Comparison of ENCODE assay signal across 1 cellular context in genomic region chr9:137300607-137301085, GRCh38.
TF ChIP-seq lines count a peak whose summit lies in the region.

No MANE protein-coding gene starts in this region.

TF ChIP-seq in HEK293, 187 proteins besides CTCF, POLR2A, EP300 and RAD21 (continued from another document and continues in another):
- TF ChIP-seq PRDM4 (tag by site-specific recombination; IDR thresholded peaks at IDR 0.05) (peak; percentile 33; the same call in 1 of the 2 replicates), ZNF677 (tag by site-specific recombination; IDR thresholded peaks at IDR 0.05) (no peak), ZNF114 (tag by site-specific recombination; IDR thresholded peaks at IDR 0.05) (no peak), ZNF600 (tag by site-specific recombination; IDR thresholded peaks at IDR 0.05) (0 out of 2 replicates have a peak, but pooled peaks have one; percentile 32), ZNF837 (tag by site-specific recombination; IDR thresholded peaks at IDR 0.05) (no peak), RBAK (tag by site-specific recombination; IDR thresholded peaks at IDR 0.05) (no peak), MZF1 (tag by site-specific recombination; IDR thresholded peaks at IDR 0.05; ENCODE audit: borderline replicate concordance) (no peak), ZNF350 (tag by site-specific recombination; IDR thresholded peaks at IDR 0.05) (no peak), KLF17 (tag by site-specific recombination; IDR thresholded peaks at IDR 0.05) (peak; percentile 45; the same call in 1 of the 2 replicates), GLIS2 (tag by site-specific recombination; IDR thresholded peaks at IDR 0.05) (peak; percentile 57), ZNF610 (tag by site-specific recombination; IDR thresholded peaks at IDR 0.05; ENCODE audit: borderline replicate concordance) (no peak), YY2 (tag by site-specific recombination; IDR thresholded peaks at IDR 0.05) (no peak), ZNF184 (tag by site-specific recombination; IDR thresholded peaks at IDR 0.05) (0 out of 2 replicates have a peak, but pooled peaks have one; percentile 29), ZNF624 (tag by site-specific recombination; IDR thresholded peaks at IDR 0.05) (no peak), ZNF530 (tag by site-specific recombination; IDR thresholded peaks at IDR 0.05; ENCODE audit: low read depth) (no peak), AEBP2 (tag by site-specific recombination; IDR thresholded peaks at IDR 0.05; ENCODE audit: borderline replicate concordance) (no peak), ZFP41 (tag by site-specific recombination; IDR thresholded peaks at IDR 0.05; ENCODE audit: borderline replicate concordance) (no peak), ZSCAN16 (tag by site-specific recombination; IDR thresholded peaks at IDR 0.05) (no peak), ZNF426 (tag by site-specific recombination; IDR thresholded peaks at IDR 0.05) (no peak), ZNF239 (tag by site-specific recombination; IDR thresholded peaks at IDR 0.05) (no peak), IKZF3 (tag by site-specific recombination; IDR thresholded peaks at IDR 0.05) (no peak), ZNF174 (tag by site-specific recombination; IDR thresholded peaks at IDR 0.05) (no peak), ZNF791 (tag by site-specific recombination; IDR thresholded peaks at IDR 0.05) (no peak), KLF16 (tag by site-specific recombination; IDR thresholded peaks at IDR 0.05) (peak; percentile 21; the same call in 1 of the 2 replicates), ZEB2 (tag by site-specific recombination; IDR thresholded peaks at IDR 0.05) (peak; percentile 82), ZNF660 (tag by site-specific recombination; IDR thresholded peaks at IDR 0.05) (peak; percentile 89), YY1 (tag by site-specific recombination; IDR thresholded peaks at IDR 0.05) (no peak), ZNF26 (tag by site-specific recombination; IDR thresholded peaks at IDR 0.05) (no peak), ZNF501 (tag by site-specific recombination; IDR thresholded peaks at IDR 0.05) (no peak), ZNF16 (tag by site-specific recombination; IDR thresholded peaks at IDR 0.05; ENCODE audit: low read depth) (no peak), SP3 (tag by site-specific recombination; IDR thresholded peaks at IDR 0.05) (peak; percentile 42; the same call in 1 of the 2 replicates), ZNF654 (tag by site-specific recombination; IDR thresholded peaks at IDR 0.05; ENCODE audit: low read depth) (no peak), ZNF792 (tag by site-specific recombination; IDR thresholded peaks at IDR 0.05) (no peak), ZNF510 (tag by site-specific recombination; IDR thresholded peaks at IDR 0.05; ENCODE audit: insufficient replicate concordance) (no peak), GLI2 (tag by site-specific recombination; IDR thresholded peaks at IDR 0.05; ENCODE audit: borderline replicate concordance, low read depth) (no peak)
- TF ChIP-seq, protein P1, sequence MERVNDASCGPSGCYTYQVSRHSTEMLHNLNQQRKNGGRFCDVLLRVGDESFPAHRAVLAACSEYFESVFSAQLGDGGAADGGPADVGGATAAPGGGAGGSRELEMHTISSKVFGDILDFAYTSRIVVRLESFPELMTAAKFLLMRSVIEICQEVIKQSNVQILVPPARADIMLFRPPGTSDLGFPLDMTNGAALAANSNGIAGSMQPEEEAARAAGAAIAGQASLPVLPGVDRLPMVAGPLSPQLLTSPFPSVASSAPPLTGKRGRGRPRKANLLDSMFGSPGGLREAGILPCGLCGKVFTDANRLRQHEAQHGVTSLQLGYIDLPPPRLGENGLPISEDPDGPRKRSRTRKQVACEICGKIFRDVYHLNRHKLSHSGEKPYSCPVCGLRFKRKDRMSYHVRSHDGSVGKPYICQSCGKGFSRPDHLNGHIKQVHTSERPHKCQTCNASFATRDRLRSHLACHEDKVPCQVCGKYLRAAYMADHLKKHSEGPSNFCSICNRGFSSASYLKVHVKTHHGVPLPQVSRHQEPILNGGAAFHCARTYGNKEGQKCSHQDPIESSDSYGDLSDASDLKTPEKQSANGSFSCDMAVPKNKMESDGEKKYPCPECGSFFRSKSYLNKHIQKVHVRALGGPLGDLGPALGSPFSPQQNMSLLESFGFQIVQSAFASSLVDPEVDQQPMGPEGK (tag by site-specific recombination; IDR thresholded peaks at IDR 0.05), result peak; percentile 90
- TF ChIP-seq, protein P2, sequence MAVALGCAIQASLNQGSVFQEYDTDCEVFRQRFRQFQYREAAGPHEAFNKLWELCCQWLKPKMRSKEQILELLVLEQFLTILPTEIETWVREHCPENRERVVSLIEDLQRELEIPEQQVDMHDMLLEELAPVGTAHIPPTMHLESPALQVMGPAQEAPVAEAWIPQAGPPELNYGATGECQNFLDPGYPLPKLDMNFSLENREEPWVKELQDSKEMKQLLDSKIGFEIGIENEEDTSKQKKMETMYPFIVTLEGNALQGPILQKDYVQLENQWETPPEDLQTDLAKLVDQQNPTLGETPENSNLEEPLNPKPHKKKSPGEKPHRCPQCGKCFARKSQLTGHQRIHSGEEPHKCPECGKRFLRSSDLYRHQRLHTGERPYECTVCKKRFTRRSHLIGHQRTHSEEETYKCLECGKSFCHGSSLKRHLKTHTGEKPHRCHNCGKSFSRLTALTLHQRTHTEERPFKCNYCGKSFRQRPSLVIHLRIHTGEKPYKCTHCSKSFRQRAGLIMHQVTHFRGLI (tag by site-specific recombination; IDR thresholded peaks at IDR 0.05), result no peak
- TF ChIP-seq, protein P3, sequence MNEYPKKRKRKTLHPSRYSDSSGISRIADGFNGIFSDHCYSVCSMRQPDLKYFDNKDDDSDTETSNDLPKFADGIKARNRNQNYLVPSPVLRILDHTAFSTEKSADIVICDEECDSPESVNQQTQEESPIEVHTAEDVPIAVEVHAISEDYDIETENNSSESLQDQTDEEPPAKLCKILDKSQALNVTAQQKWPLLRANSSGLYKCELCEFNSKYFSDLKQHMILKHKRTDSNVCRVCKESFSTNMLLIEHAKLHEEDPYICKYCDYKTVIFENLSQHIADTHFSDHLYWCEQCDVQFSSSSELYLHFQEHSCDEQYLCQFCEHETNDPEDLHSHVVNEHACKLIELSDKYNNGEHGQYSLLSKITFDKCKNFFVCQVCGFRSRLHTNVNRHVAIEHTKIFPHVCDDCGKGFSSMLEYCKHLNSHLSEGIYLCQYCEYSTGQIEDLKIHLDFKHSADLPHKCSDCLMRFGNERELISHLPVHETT (tag by site-specific recombination; IDR thresholded peaks at IDR 0.05), result no peak
- TF ChIP-seq, protein P4, sequence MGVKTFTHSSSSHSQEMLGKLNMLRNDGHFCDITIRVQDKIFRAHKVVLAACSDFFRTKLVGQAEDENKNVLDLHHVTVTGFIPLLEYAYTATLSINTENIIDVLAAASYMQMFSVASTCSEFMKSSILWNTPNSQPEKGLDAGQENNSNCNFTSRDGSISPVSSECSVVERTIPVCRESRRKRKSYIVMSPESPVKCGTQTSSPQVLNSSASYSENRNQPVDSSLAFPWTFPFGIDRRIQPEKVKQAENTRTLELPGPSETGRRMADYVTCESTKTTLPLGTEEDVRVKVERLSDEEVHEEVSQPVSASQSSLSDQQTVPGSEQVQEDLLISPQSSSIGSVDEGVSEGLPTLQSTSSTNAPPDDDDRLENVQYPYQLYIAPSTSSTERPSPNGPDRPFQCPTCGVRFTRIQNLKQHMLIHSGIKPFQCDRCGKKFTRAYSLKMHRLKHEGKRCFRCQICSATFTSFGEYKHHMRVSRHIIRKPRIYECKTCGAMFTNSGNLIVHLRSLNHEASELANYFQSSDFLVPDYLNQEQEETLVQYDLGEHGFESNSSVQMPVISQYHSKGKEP (tag by site-specific recombination; IDR thresholded peaks at IDR 0.05), result no peak
- TF ChIP-seq, protein P5, sequence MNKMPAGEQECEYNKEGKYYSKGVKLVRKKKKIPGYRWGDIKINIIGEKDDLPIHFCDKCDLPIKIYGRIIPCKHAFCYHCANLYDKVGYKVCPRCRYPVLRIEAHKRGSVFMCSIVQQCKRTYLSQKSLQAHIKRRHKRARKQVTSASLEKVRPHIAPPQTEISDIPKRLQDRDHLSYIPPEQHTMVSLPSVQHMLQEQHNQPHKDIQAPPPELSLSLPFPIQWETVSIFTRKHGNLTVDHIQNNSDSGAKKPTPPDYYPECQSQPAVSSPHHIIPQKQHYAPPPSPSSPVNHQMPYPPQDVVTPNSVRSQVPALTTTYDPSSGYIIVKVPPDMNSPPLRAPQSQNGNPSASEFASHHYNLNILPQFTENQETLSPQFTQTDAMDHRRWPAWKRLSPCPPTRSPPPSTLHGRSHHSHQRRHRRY (tag by site-specific recombination; IDR thresholded peaks at IDR 0.05), result 0 out of 2 replicates have a peak, but pooled peaks have one; percentile 62
- TF ChIP-seq, protein P6, sequence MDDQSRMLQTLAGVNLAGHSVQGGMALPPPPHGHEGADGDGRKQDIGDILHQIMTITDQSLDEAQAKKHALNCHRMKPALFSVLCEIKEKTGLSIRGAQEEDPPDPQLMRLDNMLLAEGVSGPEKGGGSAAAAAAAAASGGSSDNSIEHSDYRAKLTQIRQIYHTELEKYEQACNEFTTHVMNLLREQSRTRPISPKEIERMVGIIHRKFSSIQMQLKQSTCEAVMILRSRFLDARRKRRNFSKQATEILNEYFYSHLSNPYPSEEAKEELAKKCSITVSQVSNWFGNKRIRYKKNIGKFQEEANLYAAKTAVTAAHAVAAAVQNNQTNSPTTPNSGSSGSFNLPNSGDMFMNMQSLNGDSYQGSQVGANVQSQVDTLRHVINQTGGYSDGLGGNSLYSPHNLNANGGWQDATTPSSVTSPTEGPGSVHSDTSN (CRISPR knock-in tag; IDR thresholded peaks at IDR 0.05), result no peak
- TF ChIP-seq, protein P7, sequence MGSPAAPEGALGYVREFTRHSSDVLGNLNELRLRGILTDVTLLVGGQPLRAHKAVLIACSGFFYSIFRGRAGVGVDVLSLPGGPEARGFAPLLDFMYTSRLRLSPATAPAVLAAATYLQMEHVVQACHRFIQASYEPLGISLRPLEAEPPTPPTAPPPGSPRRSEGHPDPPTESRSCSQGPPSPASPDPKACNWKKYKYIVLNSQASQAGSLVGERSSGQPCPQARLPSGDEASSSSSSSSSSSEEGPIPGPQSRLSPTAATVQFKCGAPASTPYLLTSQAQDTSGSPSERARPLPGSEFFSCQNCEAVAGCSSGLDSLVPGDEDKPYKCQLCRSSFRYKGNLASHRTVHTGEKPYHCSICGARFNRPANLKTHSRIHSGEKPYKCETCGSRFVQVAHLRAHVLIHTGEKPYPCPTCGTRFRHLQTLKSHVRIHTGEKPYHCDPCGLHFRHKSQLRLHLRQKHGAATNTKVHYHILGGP (tag by site-specific recombination; IDR thresholded peaks at IDR 0.05), result no peak
- TF ChIP-seq, protein P8, sequence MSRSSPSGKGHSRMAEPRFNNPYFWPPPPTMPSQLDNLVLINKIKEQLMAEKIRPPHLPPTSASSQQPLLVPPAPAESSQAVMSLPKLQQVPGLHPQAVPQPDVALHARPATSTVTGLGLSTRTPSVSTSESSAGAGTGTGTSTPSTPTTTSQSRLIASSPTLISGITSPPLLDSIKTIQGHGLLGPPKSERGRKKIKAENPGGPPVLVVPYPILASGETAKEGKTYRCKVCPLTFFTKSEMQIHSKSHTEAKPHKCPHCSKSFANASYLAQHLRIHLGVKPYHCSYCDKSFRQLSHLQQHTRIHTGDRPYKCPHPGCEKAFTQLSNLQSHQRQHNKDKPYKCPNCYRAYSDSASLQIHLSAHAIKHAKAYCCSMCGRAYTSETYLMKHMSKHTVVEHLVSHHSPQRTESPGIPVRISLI (tag by site-specific recombination; IDR thresholded peaks at IDR 0.05), result peak; percentile 73
